8 cellular contexts compared by ENCODE assay signal in genomic region chr6:97668716-97669115, GRCh38.
DNase-seq lines count a peak whose midpoint lies in the region; ATAC-seq and TF ChIP-seq lines count a peak whose summit lies in the region.

No MANE protein-coding gene starts in this region.

- DNase-seq in choroid plexus epithelial cell (ENCODE audit: low read depth) (no peak), renal cortical epithelial cell (ENCODE audit: low read depth) (peak; percentile 2), NCI-H1048 (lab: John Stamatoyannopoulos, UW) (no peak), COLO829 (ENCODE audit: low spot score) (no peak), SKM-1 (lab: John Stamatoyannopoulos, UW; ENCODE audit: unreplicated experiment) (no peak)

- H3K4me3 ChIP-seq in choroid plexus epithelial cell (ENCODE audit: low read depth, low read length): peak overlapping the region; percentile 6

- peak; percentile 39 for ATAC-seq in GM19023 (IDR thresholded peaks at IDR 0.05; ENCODE audit: unreplicated experiment)
- ATAC-seq in HG03025 (IDR thresholded peaks at IDR 0.05; ENCODE audit: low FRiP score, unreplicated experiment): peak; percentile 35
- ATAC-seq in SK-N-SH treated with all-trans-retinoic acid at 6 μM for 48 hours: no peak

- TF ChIP-seq CTCF in choroid plexus epithelial cell (conservative IDR thresholded peaks at IDR 0.05; ENCODE audit: low read depth, low read length): no peak

TF ChIP-seq in SK-N-SH treated with all-trans-retinoic acid at 6 μM for 48 hours, 23 proteins besides CTCF, POLR2A, EP300 and RAD21:
- no peak for TF ChIP-seq ARNTL (CRISPR knock-in tag; IDR thresholded peaks at IDR 0.05; ENCODE audit: borderline replicate concordance, low read depth)
- TF ChIP-seq ZNF8 (CRISPR knock-in tag; IDR thresholded peaks at IDR 0.05): no peak
- TF ChIP-seq CREB5 (CRISPR knock-in tag; IDR thresholded peaks at IDR 0.05; ENCODE audit: low read depth): no peak
- TF ChIP-seq GLIS3 (CRISPR knock-in tag; IDR thresholded peaks at IDR 0.05): no peak
- no peak for TF ChIP-seq RARB (CRISPR knock-in tag; IDR thresholded peaks at IDR 0.05)
- no peak for TF ChIP-seq SNAI2 (CRISPR knock-in tag; IDR thresholded peaks at IDR 0.05)
- TF ChIP-seq ZC3H10 (CRISPR knock-in tag; IDR thresholded peaks at IDR 0.05): no peak
- no peak for TF ChIP-seq BACH2 (CRISPR knock-in tag; IDR thresholded peaks at IDR 0.05; ENCODE audit: borderline replicate concordance)
- no peak for TF ChIP-seq TOX (CRISPR knock-in tag; IDR thresholded peaks at IDR 0.05; ENCODE audit: borderline replicate concordance)
- no peak for TF ChIP-seq ESRRG (CRISPR knock-in tag; IDR thresholded peaks at IDR 0.05)
- TF ChIP-seq ZFP30 (CRISPR knock-in tag; IDR thresholded peaks at IDR 0.05): no peak
- no peak for TF ChIP-seq OSR1 (CRISPR knock-in tag; IDR thresholded peaks at IDR 0.05)
- TF ChIP-seq CSDC2 (CRISPR knock-in tag; IDR thresholded peaks at IDR 0.05): no peak
- TF ChIP-seq ZNF70 (CRISPR knock-in tag; IDR thresholded peaks at IDR 0.05): no peak
- TF ChIP-seq ISL1 (CRISPR knock-in tag; IDR thresholded peaks at IDR 0.05): no peak
- TF ChIP-seq, protein P1, sequence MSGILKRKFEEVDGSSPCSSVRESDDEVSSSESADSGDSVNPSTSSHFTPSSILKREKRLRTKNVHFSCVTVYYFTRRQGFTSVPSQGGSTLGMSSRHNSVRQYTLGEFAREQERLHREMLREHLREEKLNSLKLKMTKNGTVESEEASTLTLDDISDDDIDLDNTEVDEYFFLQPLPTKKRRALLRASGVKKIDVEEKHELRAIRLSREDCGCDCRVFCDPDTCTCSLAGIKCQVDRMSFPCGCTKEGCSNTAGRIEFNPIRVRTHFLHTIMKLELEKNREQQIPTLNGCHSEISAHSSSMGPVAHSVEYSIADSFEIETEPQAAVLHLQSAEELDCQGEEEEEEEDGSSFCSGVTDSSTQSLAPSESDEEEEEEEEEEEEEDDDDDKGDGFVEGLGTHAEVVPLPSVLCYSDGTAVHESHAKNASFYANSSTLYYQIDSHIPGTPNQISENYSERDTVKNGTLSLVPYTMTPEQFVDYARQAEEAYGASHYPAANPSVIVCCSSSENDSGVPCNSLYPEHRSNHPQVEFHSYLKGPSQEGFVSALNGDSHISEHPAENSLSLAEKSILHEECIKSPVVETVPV (CRISPR knock-in tag; IDR thresholded peaks at IDR 0.05): no peak
- TF ChIP-seq ZFP3 (CRISPR knock-in tag; IDR thresholded peaks at IDR 0.05): no peak
- TF ChIP-seq, protein P2, sequence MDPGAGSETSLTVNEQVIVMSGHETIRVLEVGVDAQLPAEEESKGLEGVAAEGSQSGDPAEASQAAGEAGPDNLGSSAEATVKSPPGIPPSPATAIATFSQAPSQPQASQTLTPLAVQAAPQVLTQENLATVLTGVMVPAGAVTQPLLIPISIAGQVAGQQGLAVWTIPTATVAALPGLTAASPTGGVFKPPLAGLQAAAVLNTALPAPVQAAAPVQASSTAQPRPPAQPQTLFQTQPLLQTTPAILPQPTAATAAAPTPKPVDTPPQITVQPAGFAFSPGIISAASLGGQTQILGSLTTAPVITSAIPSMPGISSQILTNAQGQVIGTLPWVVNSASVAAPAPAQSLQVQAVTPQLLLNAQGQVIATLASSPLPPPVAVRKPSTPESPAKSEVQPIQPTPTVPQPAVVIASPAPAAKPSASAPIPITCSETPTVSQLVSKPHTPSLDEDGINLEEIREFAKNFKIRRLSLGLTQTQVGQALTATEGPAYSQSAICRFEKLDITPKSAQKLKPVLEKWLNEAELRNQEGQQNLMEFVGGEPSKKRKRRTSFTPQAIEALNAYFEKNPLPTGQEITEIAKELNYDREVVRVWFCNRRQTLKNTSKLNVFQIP (CRISPR knock-in tag; IDR thresholded peaks at IDR 0.05; ENCODE audit: borderline replicate concordance, low read depth): no peak
- no peak for TF ChIP-seq PPARA (CRISPR knock-in tag; IDR thresholded peaks at IDR 0.05; ENCODE audit: borderline replicate concordance)
- no peak for TF ChIP-seq ZNF565 (CRISPR knock-in tag; conservative IDR thresholded peaks at IDR 0.05; ENCODE audit: low read depth)
TF ChIP-seq in SK-N-SH treated with all-trans-retinoic acid at 6 μM for 48 hours: peak in this region for 0.
